19 cellular contexts compared by ENCODE assay signal in the genomic region with DNA sequence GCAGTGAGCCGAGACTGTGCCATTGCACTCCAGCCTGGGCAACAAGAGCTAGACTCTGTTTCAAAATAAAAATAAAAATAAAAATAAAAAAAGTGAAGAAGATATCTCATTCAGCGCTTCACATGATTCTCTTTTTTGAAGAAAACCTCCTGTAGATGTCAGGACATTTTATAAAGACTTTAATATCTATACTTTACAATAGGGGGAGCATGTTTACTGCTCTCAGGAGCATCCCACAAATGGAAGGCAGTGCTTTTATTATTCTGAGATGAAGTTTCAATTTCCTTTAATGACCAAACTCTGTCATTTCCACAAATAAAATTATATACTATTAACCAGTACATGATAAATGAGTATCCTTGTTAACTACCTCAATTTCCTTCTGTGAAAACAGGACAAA.
"Had no signal": no experiment of that assay in that cellular context is flagged by ENCODE, and none has a peak within 500 bp of the region (broad histone marks: within the 10 kb centered on the region; RNA-seq: fewer than 3 reads in every experiment).

No MANE protein-coding gene starts in this region.

- H3K9me3 ChIP-seq: body of pancreas, MG63 had no signal

- H2AFZ ChIP-seq: PC-9 had no signal

- H3K4me1 ChIP-seq: body of pancreas had no signal

- H3K27ac ChIP-seq: body of pancreas, PC-9, SK-N-MC, VCaP had no signal

- H3K4me3 ChIP-seq: body of pancreas, MG63, PC-9, SK-N-MC had no signal

- DNase-seq: activated CD4-positive, alpha-beta T cell treated with anti-CD3 and anti-CD28 coated beads for 36 hours; activated CD4-positive, CD25-positive, alpha-beta regulatory T cell; activated CD8-positive, alpha-beta memory T cell treated with anti-CD3 and anti-CD28 coated beads, Interleukin-2, amount 50 U/mL, for 4 hours; activated CD8-positive, alpha-beta T cell treated with anti-CD3 and anti-CD28 coated beads for 36 hours; activated T-cell treated with anti-CD3 and anti-CD28 coated beads, Interleukin-2, amount 50 U/mL, for 72 hours; aorta; body of pancreas; MG63; MV-4-11; NCI-H1105 treated with DMSO at 0.1 percent for 48 hours; NCI-H1436 treated with DMSO at 0.1 percent for 48 hours; NCI-H187; NCI-H2081; NCI-H510A treated with DMSO at 0.1 percent for 48 hours; NCI-H69; PC-9; T-helper 1 cell had no signal

- H3K4me2 ChIP-seq: PC-9 had no signal

- H3K27me3 ChIP-seq: body of pancreas, MG63 had no signal

- ATAC-seq: activated CD4-positive, alpha-beta T cell treated with anti-CD3 and anti-CD28 coated beads for 36 hours; activated CD8-positive, alpha-beta T cell treated with anti-CD3 and anti-CD28 coated beads for 36 hours; activated T-cell treated with anti-CD3 and anti-CD28 coated beads, Interleukin-2, amount 50 U/mL, for 72 hours; body of pancreas had no signal

- H3K36me3 ChIP-seq: MG63 had no signal
